1 cellular context compared by ENCODE assay signal in genomic region chr10:120507175-120507574, GRCh38.
TF ChIP-seq lines count a peak whose summit lies in the region.

No MANE protein-coding gene starts in this region.

TF ChIP-seq in SK-N-SH treated with all-trans-retinoic acid at 6 μM for 48 hours, 23 proteins besides CTCF, POLR2A, EP300 and RAD21 (continued from another document):
- no peak for TF ChIP-seq PATZ1 (CRISPR knock-in tag; IDR thresholded peaks at IDR 0.05; ENCODE audit: borderline replicate concordance)
- TF ChIP-seq BACH2 (CRISPR knock-in tag; IDR thresholded peaks at IDR 0.05; ENCODE audit: borderline replicate concordance) = no peak
- TF ChIP-seq ZNF8 (CRISPR knock-in tag; IDR thresholded peaks at IDR 0.05) = no peak
- TF ChIP-seq OSR1 (CRISPR knock-in tag; IDR thresholded peaks at IDR 0.05) = no peak
- no peak for TF ChIP-seq ARNTL (CRISPR knock-in tag; IDR thresholded peaks at IDR 0.05; ENCODE audit: borderline replicate concordance, low read depth)
TF ChIP-seq in SK-N-SH treated with all-trans-retinoic acid at 6 μM for 48 hours: peak in this region for 0.
